Comparison of ENCODE assay signal across 17 cellular contexts in the genomic region with DNA sequence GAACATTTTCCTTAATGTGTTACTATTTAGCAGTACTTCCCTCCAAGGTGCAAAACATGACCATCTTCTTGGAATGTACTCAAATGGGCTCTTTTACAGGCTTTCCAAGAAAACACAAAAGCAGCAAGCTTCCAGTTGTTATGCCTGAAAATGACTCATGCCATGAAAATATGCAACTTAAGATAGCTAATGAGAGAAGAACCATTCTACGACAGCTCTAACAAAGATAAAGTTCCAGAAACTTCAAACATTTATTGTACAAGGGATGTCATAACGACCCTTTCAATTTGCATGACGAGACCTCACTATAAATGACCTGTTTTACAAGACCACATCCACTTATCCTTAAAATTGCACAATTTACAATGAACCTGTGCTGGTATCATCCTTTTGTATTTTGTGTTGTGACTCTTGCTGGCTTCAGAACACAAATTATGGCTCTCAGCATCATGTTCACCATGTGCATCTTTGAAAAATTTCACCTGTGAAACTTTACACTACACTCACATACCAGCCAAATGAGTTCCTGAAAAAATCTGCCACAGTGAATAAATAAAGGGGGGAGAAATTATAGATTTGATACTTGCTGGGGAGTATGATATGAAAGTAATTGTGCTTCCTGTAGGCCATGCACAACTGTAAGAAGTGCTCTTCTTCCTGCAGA.
A peak's percentile ranks its signal among the peaks of the same experiment; 100 is the strongest.
DNase-seq lines count a peak whose midpoint lies in the region; ATAC-seq and TF ChIP-seq lines count a peak whose summit lies in the region.
"Had no signal": no experiment of that assay in that cellular context is flagged by ENCODE, and none has a peak within 500 bp of the region (broad histone marks: within the 10 kb centered on the region; RNA-seq: fewer than 3 reads in every experiment).

No MANE protein-coding gene starts in this region.

- TF ChIP-seq CTCF in fibroblast of lung (conservative IDR thresholded peaks at IDR 0.05 in 1 of 2, IDR thresholded peaks at IDR 0.05 in 1 of 2; ENCODE audit: low read depth in 1 of 2, low read length in 2 of 2) (no peak), esophagus muscularis mucosa (IDR thresholded peaks at IDR 0.05) (no peak)

- H3K4me2 ChIP-seq in fibroblast of lung (ENCODE audit: extremely low read depth, insufficient read depth, low read length), result no peak overlapping the region

- no peak for TF ChIP-seq POLR2A in esophagus muscularis mucosa (IDR thresholded peaks at IDR 0.05; ENCODE audit: low read depth)

- WGBS in esophagus muscularis mucosa, result 74% methylated on average over 3 of the region's 3 CpGs

- H3K4me1 ChIP-seq in fibroblast of lung (ENCODE audit: control insufficient read depth, extremely low read depth, insufficient read depth, low read length) (no peaks in the 10 kb centered on the region), esophagus muscularis mucosa (peaks cover 0 to 12% (median 0%) of the 10 kb centered on the region in 4 donors)
- H3K4me1 ChIP-seq: SJCRH30, transverse colon had no signal

- ATAC-seq in SK-N-SH treated with all-trans-retinoic acid at 6 μM for 48 hours (peak; percentile 70), sciatic nerve (peak; percentile 38), GM18517 (IDR thresholded peaks at IDR 0.05; ENCODE audit: unreplicated experiment) (no peak)
- ATAC-seq: stimulated activated memory B cell treated with anti-CD40 and anti-IgM and Interleukin-4, amounts not matched to agents 10 μg/mL and 1 μg/mL and 100 μg/mL, for 72 hours had no signal

- H3K27ac ChIP-seq in fibroblast of lung (ENCODE audit: insufficient read depth, low read length) (no peak overlapping the region), esophagus muscularis mucosa (replicated peaks in 1 of 4) (no peak overlapping the region)
- H3K27ac ChIP-seq: SJCRH30, skin epidermis, transverse colon had no signal

- intact Hi-C loops in sciatic nerve (cut with DNase I) (no loop called here), esophagus muscularis mucosa (cut with DNase I) (no loop called here)

- no peak overlapping the region for H2AFZ ChIP-seq in fibroblast of lung (ENCODE audit: low read length)

- no peaks in the 10 kb centered on the region for H3K79me2 ChIP-seq in fibroblast of lung (ENCODE audit: control insufficient read depth, insufficient read depth, low read length)

- H3K36me3 ChIP-seq in fibroblast of lung (ENCODE audit: control insufficient read depth, insufficient read depth, low read length) (no peaks in the 10 kb centered on the region), esophagus muscularis mucosa (no peaks in the 10 kb centered on the region)
- H3K36me3 ChIP-seq: SJCRH30, transverse colon had no signal

- DNase-seq in HCEC 1CT (peak; percentile 51), fibroblast of lung (ENCODE audit: low read depth in 2 of 2) (peak; percentile 50 to 83), sciatic nerve (ENCODE audit: low spot score) (no peak), NCI-H1092 (lab: John Stamatoyannopoulos, UW) (no peak), esophagus muscularis mucosa (ENCODE audit: extremely low spot score) (no peak)
- DNase-seq in NK-92 treated with Interleukin-12 subunit alpha and Interleukin-12 subunit beta, amount 100 ng/mL, for 24 hours (lab: John Stamatoyannopoulos, UW), result no peak
- DNase-seq: activated CD4-positive, alpha-beta T cell treated with anti-CD3 and anti-CD28 coated beads, Interleukin-2, amount 50 U/mL, for 1 hour; activated T-cell treated with anti-CD3 and anti-CD28 coated beads, Interleukin-2, amount 50 U/mL, for 24 hours; CD4-positive, alpha-beta memory T cell; H7; NCI-H2227 treated with DMSO at 0.1 percent for 48 hours; SJCRH30; transverse colon had no signal

- TF ChIP-seq EP300 in esophagus muscularis mucosa (IDR thresholded peaks at IDR 0.05), result no peak

- H3K27me3 ChIP-seq in fibroblast of lung (ENCODE audit: control insufficient read depth, insufficient read depth, low read length) (no peaks in the 10 kb centered on the region), esophagus muscularis mucosa (no peaks in the 10 kb centered on the region)
- H3K27me3 ChIP-seq: SJCRH30, transverse colon had no signal

- H4K20me1 ChIP-seq in fibroblast of lung (ENCODE audit: control insufficient read depth, extremely low read depth, insufficient read depth, low read length), result no peaks in the 10 kb centered on the region

- no peak overlapping the region for H3K4me3 ChIP-seq in fibroblast of lung (replicated peaks in 1 of 4; ENCODE audit: control extremely low read depth in 1 of 4, insufficient read depth in 1 of 4, low read depth in 3 of 4, low read length in 4 of 4)
- H3K4me3 ChIP-seq in esophagus muscularis mucosa, result no peak overlapping the region
- H3K4me3 ChIP-seq: SJCRH30, skin epidermis, transverse colon had no signal

- H3K9ac ChIP-seq in fibroblast of lung (ENCODE audit: insufficient read depth, low read length), result no peak overlapping the region

- H3K9me3 ChIP-seq in fibroblast of lung (ENCODE audit: control insufficient read depth, insufficient read depth, low read depth, low read length) (no peaks in the 10 kb centered on the region), esophagus muscularis mucosa (no peaks in the 10 kb centered on the region)
- H3K9me3 ChIP-seq: SJCRH30, transverse colon had no signal

TF ChIP-seq in SK-N-SH treated with all-trans-retinoic acid at 6 μM for 48 hours, 23 proteins besides CTCF, POLR2A, EP300 and RAD21:
- TF ChIP-seq, protein P1, sequence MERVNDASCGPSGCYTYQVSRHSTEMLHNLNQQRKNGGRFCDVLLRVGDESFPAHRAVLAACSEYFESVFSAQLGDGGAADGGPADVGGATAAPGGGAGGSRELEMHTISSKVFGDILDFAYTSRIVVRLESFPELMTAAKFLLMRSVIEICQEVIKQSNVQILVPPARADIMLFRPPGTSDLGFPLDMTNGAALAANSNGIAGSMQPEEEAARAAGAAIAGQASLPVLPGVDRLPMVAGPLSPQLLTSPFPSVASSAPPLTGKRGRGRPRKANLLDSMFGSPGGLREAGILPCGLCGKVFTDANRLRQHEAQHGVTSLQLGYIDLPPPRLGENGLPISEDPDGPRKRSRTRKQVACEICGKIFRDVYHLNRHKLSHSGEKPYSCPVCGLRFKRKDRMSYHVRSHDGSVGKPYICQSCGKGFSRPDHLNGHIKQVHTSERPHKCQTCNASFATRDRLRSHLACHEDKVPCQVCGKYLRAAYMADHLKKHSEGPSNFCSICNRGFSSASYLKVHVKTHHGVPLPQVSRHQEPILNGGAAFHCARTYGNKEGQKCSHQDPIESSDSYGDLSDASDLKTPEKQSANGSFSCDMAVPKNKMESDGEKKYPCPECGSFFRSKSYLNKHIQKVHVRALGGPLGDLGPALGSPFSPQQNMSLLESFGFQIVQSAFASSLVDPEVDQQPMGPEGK (CRISPR knock-in tag; IDR thresholded peaks at IDR 0.05; ENCODE audit: borderline replicate concordance), result no peak
- TF ChIP-seq RARB (CRISPR knock-in tag; IDR thresholded peaks at IDR 0.05) (no peak), ISL1 (CRISPR knock-in tag; IDR thresholded peaks at IDR 0.05) (peak; percentile 76), TOX (CRISPR knock-in tag; IDR thresholded peaks at IDR 0.05; ENCODE audit: borderline replicate concordance) (no peak), ZNF565 (CRISPR knock-in tag; conservative IDR thresholded peaks at IDR 0.05; ENCODE audit: low read depth) (no peak)
- TF ChIP-seq, protein P2, sequence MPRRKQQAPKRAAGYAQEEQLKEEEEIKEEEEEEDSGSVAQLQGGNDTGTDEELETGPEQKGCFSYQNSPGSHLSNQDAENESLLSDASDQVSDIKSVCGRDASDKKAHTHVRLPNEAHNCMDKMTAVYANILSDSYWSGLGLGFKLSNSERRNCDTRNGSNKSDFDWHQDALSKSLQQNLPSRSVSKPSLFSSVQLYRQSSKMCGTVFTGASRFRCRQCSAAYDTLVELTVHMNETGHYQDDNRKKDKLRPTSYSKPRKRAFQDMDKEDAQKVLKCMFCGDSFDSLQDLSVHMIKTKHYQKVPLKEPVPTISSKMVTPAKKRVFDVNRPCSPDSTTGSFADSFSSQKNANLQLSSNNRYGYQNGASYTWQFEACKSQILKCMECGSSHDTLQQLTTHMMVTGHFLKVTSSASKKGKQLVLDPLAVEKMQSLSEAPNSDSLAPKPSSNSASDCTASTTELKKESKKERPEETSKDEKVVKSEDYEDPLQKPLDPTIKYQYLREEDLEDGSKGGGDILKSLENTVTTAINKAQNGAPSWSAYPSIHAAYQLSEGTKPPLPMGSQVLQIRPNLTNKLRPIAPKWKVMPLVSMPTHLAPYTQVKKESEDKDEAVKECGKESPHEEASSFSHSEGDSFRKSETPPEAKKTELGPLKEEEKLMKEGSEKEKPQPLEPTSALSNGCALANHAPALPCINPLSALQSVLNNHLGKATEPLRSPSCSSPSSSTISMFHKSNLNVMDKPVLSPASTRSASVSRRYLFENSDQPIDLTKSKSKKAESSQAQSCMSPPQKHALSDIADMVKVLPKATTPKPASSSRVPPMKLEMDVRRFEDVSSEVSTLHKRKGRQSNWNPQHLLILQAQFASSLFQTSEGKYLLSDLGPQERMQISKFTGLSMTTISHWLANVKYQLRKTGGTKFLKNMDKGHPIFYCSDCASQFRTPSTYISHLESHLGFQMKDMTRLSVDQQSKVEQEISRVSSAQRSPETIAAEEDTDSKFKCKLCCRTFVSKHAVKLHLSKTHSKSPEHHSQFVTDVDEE (CRISPR knock-in tag; IDR thresholded peaks at IDR 0.05), result no peak

Comparison
In these comparisons a context has a peak if more than half of its experiments do, and no peak if none do; other contexts are left out.
1. DNase-seq: peak in HCEC 1CT (single experiment) and fibroblast of lung (2 of 2); none in sciatic nerve (single experiment), NCI-H1092 (single experiment), esophagus muscularis mucosa (single experiment) and NK-92 treated with Interleukin-12 subunit alpha and Interleukin-12 subunit beta, amount 100 ng/mL, for 24 hours (single experiment).